In the genomic region with DNA sequence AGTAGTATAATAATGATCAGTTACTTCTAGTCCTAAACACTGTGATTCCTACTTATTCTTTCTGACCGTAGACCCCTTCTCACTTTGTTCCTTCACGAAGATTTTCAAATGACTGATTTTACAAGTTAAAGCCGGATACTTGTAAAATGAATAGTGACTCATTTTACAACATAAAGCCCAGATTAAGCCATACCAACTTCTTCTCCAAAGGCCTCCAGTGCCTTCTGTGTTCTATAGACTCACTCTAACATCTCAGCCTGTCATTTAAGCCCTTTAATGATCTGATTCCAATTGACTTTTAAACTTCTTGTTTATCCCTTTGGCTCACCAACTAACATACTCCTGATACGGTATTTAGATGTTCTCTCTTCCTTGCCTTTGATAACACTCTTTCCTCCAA, we compare ENCODE assay signal across 21 cellular contexts.
DNase-seq lines count a peak whose midpoint lies in the region; ATAC-seq, FAIRE-seq and TF ChIP-seq lines count a peak whose summit lies in the region.
"Had no signal": no experiment of that assay in that cellular context is flagged by ENCODE, and none has a peak within 500 bp of the region (broad histone marks: within the 10 kb centered on the region; RNA-seq: fewer than 3 reads in every experiment).

No MANE protein-coding gene starts in this region.

- H3K36me3 Mint-ChIP-seq in activated naive CD4-positive, alpha-beta T cell treated with anti-CD3 and anti-CD28 coated beads, Interleukin-2, amount 50 U/mL, for 24 hours: no peaks in the 10 kb centered on the region
- peaks cover 13% of the 10 kb centered on the region for H3K36me3 Mint-ChIP-seq in WTC11
- H3K36me3 Mint-ChIP-seq in activated T-cell treated with anti-CD3 and anti-CD28 coated beads, Interleukin-2, amount 50 U/mL, for 4 hours (ENCODE audit: insufficient read depth): no peaks in the 10 kb centered on the region
- no peaks in the 10 kb centered on the region for H3K36me3 Mint-ChIP-seq in activated CD8-positive, alpha-beta T cell treated with anti-CD3 and anti-CD28 coated beads for 36 hours (ENCODE audit: low read depth)

- no peaks in the 10 kb centered on the region for H3K4me1 Mint-ChIP-seq in activated naive CD4-positive, alpha-beta T cell treated with anti-CD3 and anti-CD28 coated beads, Interleukin-2, amount 50 U/mL, for 24 hours
- H3K4me1 Mint-ChIP-seq in WTC11: peaks cover 24% of the 10 kb centered on the region
- no peaks in the 10 kb centered on the region for H3K4me1 Mint-ChIP-seq in activated T-cell treated with anti-CD3 and anti-CD28 coated beads, Interleukin-2, amount 50 U/mL, for 4 hours (ENCODE audit: low read depth)
- H3K4me1 Mint-ChIP-seq in activated CD8-positive, alpha-beta T cell treated with anti-CD3 and anti-CD28 coated beads for 36 hours (ENCODE audit: low read depth): no peaks in the 10 kb centered on the region

- DNase-seq in activated naive CD4-positive, alpha-beta T cell treated with Interleukin-2 at 50 U/mL for 16 hours: no peak
- DNase-seq in WTC11 (ENCODE audit: low spot score) (no peak), neuronal stem cell (ENCODE audit: low spot score) (no peak), HTR-8/SVneo (ENCODE audit: insufficient read length, low spot score) (no peak)
- DNase-seq in activated T-cell treated with anti-CD3 and anti-CD28 coated beads, Interleukin-2, amount 50 U/mL, for 4 hours: no peak
- DNase-seq in activated CD8-positive, alpha-beta T cell treated with anti-CD3 and anti-CD28 coated beads for 36 hours: no peak
- DNase-seq: AML-193; CD4-positive, alpha-beta T cell; DMS153; DMS79; GDM1; GOT3 had no signal

- H2BK15ac ChIP-seq in neuronal stem cell (ENCODE audit: low read length): no peak overlapping the region

- H3K36me3 ChIP-seq in iPS-18a (ENCODE audit: control insufficient read depth, low read depth, low read length) (no peaks in the 10 kb centered on the region), neuronal stem cell (replicated peaks in 1 of 2; ENCODE audit: control insufficient read depth in 2 of 2, insufficient read depth in 2 of 2, low read length in 2 of 2) (no peaks in the 10 kb centered on the region)
- H3K36me3 ChIP-seq: HAP-1 had no signal

- peak overlapping the region; percentile 8 for H2AFZ ChIP-seq in neuronal stem cell (ENCODE audit: low read length)

- H3K9ac ChIP-seq in iPS-18a (ENCODE audit: low read length) (no peak overlapping the region), neuronal stem cell (ENCODE audit: low read depth, low read length, poor library complexity) (no peak overlapping the region)

- FAIRE-seq in HTR-8/SVneo (lab: Jason Lieb, UNC): no peak
- FAIRE-seq: A549, GM12892, GM18507 had no signal

- H3K4me3 ChIP-seq in iPS-18a (ENCODE audit: low read length): peak overlapping the region; percentile 6
- no peak overlapping the region for H3K4me3 ChIP-seq in neuronal stem cell (ENCODE audit: low read length in 2 of 2)
- H3K4me3 ChIP-seq: A549, HAP-1 had no signal

- no peak overlapping the region for H3K4me3 Mint-ChIP-seq in activated naive CD4-positive, alpha-beta T cell treated with anti-CD3 and anti-CD28 coated beads, Interleukin-2, amount 50 U/mL, for 24 hours
- peak overlapping the region; percentile 33; the same call in 1 of the 2 replicates for H3K4me3 Mint-ChIP-seq in WTC11
- H3K4me3 Mint-ChIP-seq in activated T-cell treated with anti-CD3 and anti-CD28 coated beads, Interleukin-2, amount 50 U/mL, for 4 hours: no peak overlapping the region
- no peak overlapping the region for H3K4me3 Mint-ChIP-seq in activated CD8-positive, alpha-beta T cell treated with anti-CD3 and anti-CD28 coated beads for 36 hours
- H3K4me3 Mint-ChIP-seq: CD4-positive, alpha-beta T cell had no signal

- H3K27me3 ChIP-seq in iPS-18a (ENCODE audit: control insufficient read depth, insufficient read depth, low read length): no peaks in the 10 kb centered on the region
- no peaks in the 10 kb centered on the region for H3K27me3 ChIP-seq in neuronal stem cell (ENCODE audit: control insufficient read depth in 3 of 3, insufficient read depth in 3 of 3, low read depth in 1 of 3, low read length in 3 of 3)

- H3K27me3 Mint-ChIP-seq in activated naive CD4-positive, alpha-beta T cell treated with anti-CD3 and anti-CD28 coated beads, Interleukin-2, amount 50 U/mL, for 24 hours: no peaks in the 10 kb centered on the region
- H3K27me3 Mint-ChIP-seq in WTC11 (ENCODE audit: low read depth): peaks cover 3% of the 10 kb centered on the region; the same call in 1 of the 2 replicates
- no peaks in the 10 kb centered on the region for H3K27me3 Mint-ChIP-seq in activated T-cell treated with anti-CD3 and anti-CD28 coated beads, Interleukin-2, amount 50 U/mL, for 4 hours (ENCODE audit: low read depth)
- no peaks in the 10 kb centered on the region for H3K27me3 Mint-ChIP-seq in activated CD8-positive, alpha-beta T cell treated with anti-CD3 and anti-CD28 coated beads for 36 hours
- H3K27me3 Mint-ChIP-seq: CD4-positive, alpha-beta T cell had no signal

- no peak overlapping the region for H3K27ac ChIP-seq in iPS-18a (ENCODE audit: low read length)
- no peak overlapping the region for H3K27ac ChIP-seq in neuronal stem cell (replicated peaks; ENCODE audit: low read length)
- H3K27ac ChIP-seq: 22Rv1, A549, C4-2B, HL-60 had no signal

- H3K4me2 ChIP-seq in neuronal stem cell (ENCODE audit: insufficient read depth, low read length, poor library complexity, severe bottlenecking): no peak overlapping the region
- H3K4me2 ChIP-seq: A549 had no signal

- H3K23ac ChIP-seq in neuronal stem cell (ENCODE audit: low read depth, low read length, poor library complexity): no peak overlapping the region

- H2AK5ac ChIP-seq in neuronal stem cell (ENCODE audit: low read depth, low read length): no peak overlapping the region

- no peak for ATAC-seq in WTC11
- no peak for ATAC-seq in activated T-cell treated with anti-CD3 and anti-CD28 coated beads, Interleukin-2, amount 50 U/mL, for 4 hours
- ATAC-seq in activated CD8-positive, alpha-beta T cell treated with anti-CD3 and anti-CD28 coated beads for 36 hours: no peak
- ATAC-seq: A549 had no signal

- H2BK120ac ChIP-seq in neuronal stem cell (ENCODE audit: low read depth, low read length): no peak overlapping the region

- whole genome bisulfite sequencing in neuronal stem cell (ENCODE audit: extremely low coverage in 2 of 2, insufficient read length in 2 of 2, insufficient replicate concordance in 1 of 2), 2 donors: no CpG with 5 or more reads among the region's 4 CpGs

- H3K9me3 ChIP-seq in iPS-18a (ENCODE audit: control insufficient read depth, low read depth, low read length) (no peaks in the 10 kb centered on the region), neuronal stem cell (replicated peaks in 1 of 2; ENCODE audit: control insufficient read depth in 2 of 2, insufficient read depth in 1 of 2, low read depth in 1 of 2, low read length in 2 of 2) (no peaks in the 10 kb centered on the region)
- H3K9me3 ChIP-seq: A549, HAP-1 had no signal

- H3K4ac ChIP-seq in neuronal stem cell (ENCODE audit: low read length): no peak overlapping the region

- CTCF ChIA-PET in WTC11 (lab: Charles Lee): interaction anchor here (0.6 kb wide), 1 partner anchor 59 kb away, joined by 4 read pairs; no protein-coding TSS in a partner anchor
- CTCF ChIA-PET in activated CD8-positive, alpha-beta T cell treated with anti-CD3 and anti-CD28 coated beads for 36 hours (lab: Charles Lee): no interaction called here

- H3K79me1 ChIP-seq in neuronal stem cell (ENCODE audit: low read depth, low read length): no peaks in the 10 kb centered on the region

- TF ChIP-seq CTCF in WTC11 (IDR thresholded peaks at IDR 0.05): no peak
- no peak for TF ChIP-seq CTCF in activated CD8-positive, alpha-beta T cell treated with anti-CD3 and anti-CD28 coated beads for 36 hours (IDR thresholded peaks at IDR 0.05)

- H2BK12ac ChIP-seq in neuronal stem cell (ENCODE audit: low read length): no peak overlapping the region

- no peak overlapping the region for H2BK5ac ChIP-seq in neuronal stem cell (ENCODE audit: low read length)

- intact Hi-C loops in activated CD8-positive, alpha-beta T cell treated with anti-CD3 and anti-CD28 coated beads for 36 hours (cut with micrococcal nuclease): no loop called here

- no peak overlapping the region for H4K8ac ChIP-seq in neuronal stem cell (ENCODE audit: low read depth, low read length)

- no peak overlapping the region for H3K18ac ChIP-seq in neuronal stem cell (ENCODE audit: low read length)

- POLR2A ChIA-PET in WTC11 (lab: Charles Lee): no interaction called here
- POLR2A ChIA-PET in activated CD8-positive, alpha-beta T cell treated with anti-CD3 and anti-CD28 coated beads for 36 hours (lab: Charles Lee): no interaction called here

- peak overlapping the region; percentile 59 for H3K27ac Mint-ChIP-seq in activated naive CD4-positive, alpha-beta T cell treated with anti-CD3 and anti-CD28 coated beads, Interleukin-2, amount 50 U/mL, for 24 hours
- H3K27ac Mint-ChIP-seq in WTC11: peak overlapping the region; percentile 1; the same call in 1 of the 2 replicates
- no peak overlapping the region for H3K27ac Mint-ChIP-seq in activated CD8-positive, alpha-beta T cell treated with anti-CD3 and anti-CD28 coated beads for 36 hours
- H3K27ac Mint-ChIP-seq: CD4-positive, alpha-beta T cell had no signal

- no peak overlapping the region for H4K91ac ChIP-seq in neuronal stem cell (ENCODE audit: low read depth, low read length, poor library complexity)

- H3K4me1 ChIP-seq in iPS-18a (ENCODE audit: control insufficient read depth, low read depth, low read length): peaks cover 14% of the 10 kb centered on the region
- H3K4me1 ChIP-seq in neuronal stem cell (ENCODE audit: control insufficient read depth in 2 of 2, insufficient read depth in 1 of 2, low read depth in 1 of 2, low read length in 2 of 2): peaks cover 4 to 7% of the 10 kb centered on the region in 2 donors
- H3K4me1 ChIP-seq: A549, HAP-1 had no signal

- no peaks in the 10 kb centered on the region for H3K9me3 Mint-ChIP-seq in activated naive CD4-positive, alpha-beta T cell treated with anti-CD3 and anti-CD28 coated beads, Interleukin-2, amount 50 U/mL, for 24 hours
- peaks cover 38% of the 10 kb centered on the region for H3K9me3 Mint-ChIP-seq in WTC11
- H3K9me3 Mint-ChIP-seq in activated T-cell treated with anti-CD3 and anti-CD28 coated beads, Interleukin-2, amount 50 U/mL, for 4 hours: no peaks in the 10 kb centered on the region
- H3K9me3 Mint-ChIP-seq in activated CD8-positive, alpha-beta T cell treated with anti-CD3 and anti-CD28 coated beads for 36 hours: no peaks in the 10 kb centered on the region
- H3K9me3 Mint-ChIP-seq: CD4-positive, alpha-beta T cell had no signal

- no peak overlapping the region for H3K14ac ChIP-seq in neuronal stem cell (ENCODE audit: low read length)

TF ChIP-seq in WTC11, 78 proteins besides CTCF, POLR2A, EP300 and RAD21 (continues in another document):
- TF ChIP-seq CBFB (CRISPR knock-in tag; IDR thresholded peaks at IDR 0.05; ENCODE audit: low read depth) (no peak), ZNF317 (CRISPR knock-in tag; IDR thresholded peaks at IDR 0.05; ENCODE audit: borderline replicate concordance, low read depth) (no peak)
